Comparison of ENCODE assay signal across 8 cellular contexts in genomic region chr7:101363734-101364374, GRCh38. TPM values are rescaled to one million over a fixed set of nuclear protein-coding genes. Genes with fewer than 3 reads are reported as not detected.
DNase-seq lines count a peak whose midpoint lies in the region; TF ChIP-seq lines count a peak whose summit lies in the region.

No MANE protein-coding gene starts in this region.

- no peaks in the 10 kb centered on the region for H3K9me3 ChIP-seq in spleen

- no peak for TF ChIP-seq POLR2A in spleen (IDR thresholded peaks at IDR 0.05)

- H3K4me3 ChIP-seq in KMS-11 (IDR thresholded peaks at IDR 0.05; ENCODE audit: insufficient read depth, low read depth, low read length) (no peak overlapping the region), spleen (peak overlapping the region; percentile 25 to 73 (median 45))

- no peak overlapping the region for H3K9ac ChIP-seq in KMS-11

- H3K36me3 ChIP-seq in KMS-11 (ENCODE audit: insufficient read depth) (no peaks in the 10 kb centered on the region), spleen (no peaks in the 10 kb centered on the region)

- H2AFZ ChIP-seq in KMS-11 (ENCODE audit: low read depth), result peak overlapping the region; percentile 10; the same call in 1 of the 2 replicates

- 2 to 6% (median 3%) methylated on average over 18 to 52 of the region's 52 CpGs for WGBS in spleen, 5 donors

- DNase-seq in T47D (ENCODE audit: low read depth in 1 of 2, low spot score in 1 of 2), result peak; percentile 65 to 70
- peak; percentile 71 for DNase-seq in inferior parietal cortex (ENCODE audit: extremely low spot score)
- DNase-seq in spleen, result peak; percentile 90
- no peak for DNase-seq in NCI-H524 treated with DMSO at 0.1 percent for 48 hours (lab: John Stamatoyannopoulos, UW)

- H3K4me1 ChIP-seq in KMS-11 (ENCODE audit: low read depth, poor library complexity, severe bottlenecking) (no peaks in the 10 kb centered on the region), spleen (peaks cover 8 to 25% (median 20%) of the 10 kb centered on the region in 6 donors)

- peak; percentile 100 for TF ChIP-seq CTCF in 22Rv1 (IDR thresholded peaks at IDR 0.05)
- peak; percentile 82 for TF ChIP-seq CTCF in GM12872 (IDR thresholded peaks at IDR 0.05; ENCODE audit: insufficient read depth, low read depth, low read length)
- TF ChIP-seq CTCF in KMS-11 (conservative IDR thresholded peaks at IDR 0.05; ENCODE audit: low read depth, low read length), result peak; percentile 68
- TF ChIP-seq CTCF in VCaP (conservative IDR thresholded peaks at IDR 0.05), result peak; percentile 99
- TF ChIP-seq CTCF in spleen (IDR thresholded peaks at IDR 0.05 in 8 of 11, conservative IDR thresholded peaks at IDR 0.05 in 3 of 11), result peak; percentile 58 to 97 (median 92)

- H3K27me3 ChIP-seq in KMS-11 (ENCODE audit: insufficient read depth, low read depth) (peaks cover 44% of the 10 kb centered on the region; the same call in 1 of the 2 replicates), spleen (replicated peaks in 1 of 7) (peaks cover 3 to 68% (median 33%) of the 10 kb centered on the region in 7 donors)

- no peak overlapping the region for H3K4me2 ChIP-seq in KMS-11

- no peaks in the 10 kb centered on the region for H4K20me1 ChIP-seq in KMS-11 (ENCODE audit: insufficient read depth)

- H3K79me2 ChIP-seq in KMS-11 (ENCODE audit: insufficient read depth, low read depth), result no peaks in the 10 kb centered on the region

- in situ Hi-C loops in T47D (cut with HindIII; ENCODE audit: low pct_unique_long_range_greater_than_20kb, low sequenced_read_pairs), result no loop called here

- intact Hi-C loops in spleen (cut with DNase I; ENCODE audit: low total_unique reads), result no loop called here

- H3K27ac ChIP-seq in 22Rv1 (no peak overlapping the region), KMS-11 (no peak overlapping the region), VCaP (peak overlapping the region; percentile 96), spleen (no peak overlapping the region)

RNA-seq across cellular contexts. Expression of gene COL26A1, which starts 1.2 kb away (rescaled TPM):
- under 1 TPM in 3 of 7 donors, not detected in 4; 0.15 to 0.23 (median 0.19) TPM for total RNA-seq in spleen
- polyA plus RNA-seq in spleen, result under 1 TPM; 0.22 to 0.32 (median 0.29) TPM

RNA-seq across cellular contexts. Expression of gene IFT22, which starts 42.2 kb away (rescaled TPM):
- total RNA-seq in spleen, result 1 to 10 TPM; 5.5 to 7.2 (median 6.5) TPM
- polyA plus RNA-seq in spleen, result 10 to 100 TPM in 1 of 3 donors, 1 to 10 TPM in 2; 7.8 to 11.0 (median 8.0) TPM
